In genomic region chr7:92133737-92134270, GRCh38 we compare ENCODE assay signal across 8 cellular contexts. TPM values are rescaled to one million over a fixed set of nuclear protein-coding genes. Genes with fewer than 3 reads are reported as not detected.
DNase-seq lines count a peak whose midpoint lies in the region; ATAC-seq and TF ChIP-seq lines count a peak whose summit lies in the region.

No MANE protein-coding gene starts in this region.

- peak; percentile 71 to 85 (median 77) for TF ChIP-seq CTCF in right lobe of liver (IDR thresholded peaks at IDR 0.05)

- 0% methylated on average over 12 of the region's 42 CpGs for WGBS in right lobe of liver (ENCODE audit: insufficient coverage, low coverage, low lambda C conversion rate, missing lambda C conversion rate)

- H3K4me1 ChIP-seq in ACC112 (ENCODE audit: control insufficient read depth, insufficient read depth, low read length, unreplicated experiment) (peaks cover 5% of the 10 kb centered on the region), right lobe of liver (peaks cover 0 to 14% (median 0%) of the 10 kb centered on the region in 4 donors)

- peak overlapping the region; percentile 89 for H2AFZ ChIP-seq in ACC112 (ENCODE audit: low read length, unreplicated experiment)

- TF ChIP-seq POLR2A in right lobe of liver (IDR thresholded peaks at IDR 0.05): no peak

- ATAC-seq in GM18508 (IDR thresholded peaks at IDR 0.05; ENCODE audit: insufficient read depth, unreplicated experiment) (peak; percentile 7), HG03066 (IDR thresholded peaks at IDR 0.05; ENCODE audit: low read depth, unreplicated experiment) (peak; percentile 28), right lobe of liver (peak; percentile 46 to 59 (median 56))

- H3K27me3 ChIP-seq in ACC112 (ENCODE audit: insufficient read depth, low read length) (no peaks in the 10 kb centered on the region), right lobe of liver (no peaks in the 10 kb centered on the region)

- no peaks in the 10 kb centered on the region for H3K9me3 ChIP-seq in right lobe of liver

- intact Hi-C loops in right lobe of liver (cut with DNase I): no loop called here

- H3K4me3 ChIP-seq in ACC112 (ENCODE audit: low read depth, low read length) (peak overlapping the region; percentile 89), right lobe of liver (peak overlapping the region; percentile 90 to 99 (median 94))

- DNase-seq in NCI-H2227 treated with DMSO at 0.1 percent for 48 hours (lab: John Stamatoyannopoulos, UW) (peak; percentile 72), dermis microvascular lymphatic vessel endothelial cell (ENCODE audit: low read depth in 2 of 2) (peak; percentile 33 to 74), right lobe of liver (peak; percentile 76 to 80 (median 77))
- DNase-seq in activated CD4-positive, alpha-beta T cell treated with anti-CD3 and anti-CD28 coated beads, Interleukin-2, amount 50 U/mL, for 4 hours: peak; percentile 29 to 38
- DNase-seq in stimulated activated CD4-positive, alpha-beta T cell treated with anti-CD3 and anti-CD28 coated beads, Interleukin-4, amount 100 ng/mL, for 48 hours (ENCODE audit: low read depth in 2 of 2): peak; percentile 48 to 53

- H3K79me2 ChIP-seq in ACC112 (ENCODE audit: control insufficient read depth, insufficient read depth, low read length, unreplicated experiment): peaks cover 44% of the 10 kb centered on the region

- H3K36me3 ChIP-seq in ACC112 (ENCODE audit: insufficient read depth, low read length) (0 out of 2 replicates have a peak, but pooled peaks cover 5% of the 10 kb centered on the region), right lobe of liver (peaks cover 0 to 17% (median 0%) of the 10 kb centered on the region in 4 donors)

- H3K27ac ChIP-seq in ACC112 (ENCODE audit: low read depth, low read length) (peak overlapping the region; percentile 90), right lobe of liver (peak overlapping the region; percentile 97 to 100 (median 98))

RNA-seq across cellular contexts. Expression of gene CYP51A1, which starts 0.5 kb away (rescaled TPM):
- 102 and 174 TPM in 2 replicates for total RNA-seq in dermis microvascular lymphatic vessel endothelial cell
- 100 to 1,000 TPM in 2 of 6 experiments, 10 to 100 TPM in 4; 35.9 to 144 (median 85.3) TPM for total RNA-seq in right lobe of liver

RNA-seq across cellular contexts. Expression of gene LRRD1, which starts 45.1 kb away (rescaled TPM):
- under 0.01 TPM in 2 replicates for total RNA-seq in dermis microvascular lymphatic vessel endothelial cell
- total RNA-seq in right lobe of liver: not detected

Comparison
In these comparisons a context has a peak if more than half of its experiments do, and no peak if none do; other contexts are left out.
1. Peak in every context shown above with its lines: DNase-seq, ATAC-seq, H3K4me3 ChIP-seq and H3K27ac ChIP-seq.